ENCODE assay signal across 8 cellular contexts in the genomic region with DNA sequence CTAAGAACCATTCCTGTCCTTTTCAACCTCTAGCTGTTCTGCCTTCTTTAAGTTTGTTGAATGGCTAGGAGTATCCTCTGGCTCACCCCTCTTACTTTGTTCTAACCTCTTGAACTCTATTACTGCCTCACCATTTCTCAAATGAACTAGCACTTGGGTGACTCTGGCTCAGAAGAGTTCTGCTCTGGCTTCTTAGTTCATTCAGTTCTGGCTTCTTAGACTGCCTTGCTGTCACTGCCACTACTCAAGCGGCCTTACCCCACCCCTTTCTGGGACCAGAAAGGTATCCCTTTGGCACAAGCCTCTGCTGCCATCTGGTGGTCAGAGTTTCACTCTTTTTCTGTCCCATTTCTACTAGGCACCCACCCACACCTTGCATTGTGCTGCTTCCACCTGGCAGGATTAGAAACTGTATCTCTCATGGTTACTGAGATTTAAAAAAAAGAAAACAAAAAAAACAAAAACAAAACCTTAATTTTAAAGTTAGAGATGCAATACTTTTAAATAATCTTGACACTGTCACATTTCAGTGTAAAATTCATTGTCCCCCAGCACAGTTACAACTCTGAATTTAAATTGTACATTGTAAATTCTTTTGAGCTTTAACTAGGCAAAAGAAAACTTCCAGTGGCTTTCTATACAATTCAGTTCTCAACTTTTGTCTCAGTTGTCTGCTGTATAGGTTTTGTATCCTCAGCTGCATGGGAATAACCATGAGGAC. TPM values are rescaled to one million over a fixed set of nuclear protein-coding genes. Genes with fewer than 3 reads are reported as not detected.
A peak's percentile ranks its signal among the peaks of the same experiment; 100 is the strongest.
DNase-seq lines count a peak whose midpoint lies in the region; ATAC-seq and TF ChIP-seq lines count a peak whose summit lies in the region.

No MANE protein-coding gene starts in this region.

- H3K36me3 ChIP-seq in right lobe of liver = no peaks in the 10 kb centered on the region

- H3K4me1 ChIP-seq in right lobe of liver = no peaks in the 10 kb centered on the region

- intact Hi-C loops in activated CD4-positive, alpha-beta T cell treated with anti-CD3 and anti-CD28 coated beads, Interleukin-2, amount 10 ng/mL, durations not matched to agents 24 days and 14 days (cut with micrococcal nuclease) = loop anchor here (1.0 kb wide), 2 partner anchors 458 to 463 kb away; no protein-coding TSS in a partner anchor
- intact Hi-C loops in dendritic cell treated with granulocyte-macrophage colony-stimulating factor and Interleukin-4, amounts not matched to agents 40 ng/mL and 50 ng/mL, for 4 days (cut with micrococcal nuclease) = loop anchor here (1.0 to 10.0 kb wide), 6 partner anchors 101 to 463 kb away; a partner anchor contains a TSS
- intact Hi-C loops in right lobe of liver (cut with DNase I) = loop anchor here in 1 of 2 donors (5.0 kb wide), 1 partner anchor 463 kb away; no protein-coding TSS in a partner anchor

- TF ChIP-seq CTCF in right lobe of liver (IDR thresholded peaks at IDR 0.05) = peak; percentile 75 to 80 (median 77)

- no peak for TF ChIP-seq POLR2A in right lobe of liver (IDR thresholded peaks at IDR 0.05)

- peaks cover 14% of the 10 kb centered on the region for H3K27me3 Mint-ChIP-seq in activated CD4-positive, alpha-beta T cell treated with anti-CD3 and anti-CD28 coated beads, Interleukin-2, amount 10 ng/mL, durations not matched to agents 24 days and 14 days
- H3K27me3 Mint-ChIP-seq in dendritic cell treated with granulocyte-macrophage colony-stimulating factor and Interleukin-4, amounts not matched to agents 40 ng/mL and 50 ng/mL, for 4 days = no peaks in the 10 kb centered on the region

- H3K9me3 ChIP-seq in right lobe of liver = no peaks in the 10 kb centered on the region

- no peaks in the 10 kb centered on the region for H3K36me3 Mint-ChIP-seq in activated CD4-positive, alpha-beta T cell treated with anti-CD3 and anti-CD28 coated beads, Interleukin-2, amount 10 ng/mL, durations not matched to agents 24 days and 14 days (ENCODE audit: low read depth)
- peaks cover 44% of the 10 kb centered on the region for H3K36me3 Mint-ChIP-seq in dendritic cell treated with granulocyte-macrophage colony-stimulating factor and Interleukin-4, amounts not matched to agents 40 ng/mL and 50 ng/mL, for 4 days (ENCODE audit: low read depth)

- peaks cover 2% of the 10 kb centered on the region for H3K4me1 Mint-ChIP-seq in activated CD4-positive, alpha-beta T cell treated with anti-CD3 and anti-CD28 coated beads, Interleukin-2, amount 10 ng/mL, durations not matched to agents 24 days and 14 days
- peaks cover 22% of the 10 kb centered on the region for H3K4me1 Mint-ChIP-seq in dendritic cell treated with granulocyte-macrophage colony-stimulating factor and Interleukin-4, amounts not matched to agents 40 ng/mL and 50 ng/mL, for 4 days (ENCODE audit: low read depth)

- no peaks in the 10 kb centered on the region for H3K27me3 ChIP-seq in right lobe of liver

- WGBS in right lobe of liver (ENCODE audit: insufficient coverage, low coverage, low lambda C conversion rate, missing lambda C conversion rate) = 18% methylated on average over 1 of the region's 1 CpG

- no peak overlapping the region for H3K27ac Mint-ChIP-seq in activated CD4-positive, alpha-beta T cell treated with anti-CD3 and anti-CD28 coated beads, Interleukin-2, amount 10 ng/mL, durations not matched to agents 24 days and 14 days
- H3K27ac Mint-ChIP-seq in dendritic cell treated with granulocyte-macrophage colony-stimulating factor and Interleukin-4, amounts not matched to agents 40 ng/mL and 50 ng/mL, for 4 days = peak overlapping the region; percentile 88

- ATAC-seq in GM19397 (IDR thresholded peaks at IDR 0.05; ENCODE audit: unreplicated experiment) (peak; percentile 90), HG03469 (IDR thresholded peaks at IDR 0.05; ENCODE audit: unreplicated experiment) (peak; percentile 87), right lobe of liver (peak; percentile 82 to 92 (median 91))

- no peaks in the 10 kb centered on the region for H3K9me3 Mint-ChIP-seq in activated CD4-positive, alpha-beta T cell treated with anti-CD3 and anti-CD28 coated beads, Interleukin-2, amount 10 ng/mL, durations not matched to agents 24 days and 14 days
- peaks cover 37% of the 10 kb centered on the region for H3K9me3 Mint-ChIP-seq in dendritic cell treated with granulocyte-macrophage colony-stimulating factor and Interleukin-4, amounts not matched to agents 40 ng/mL and 50 ng/mL, for 4 days

- no peak overlapping the region for H3K4me3 ChIP-seq in right lobe of liver

- H3K27ac ChIP-seq in right lobe of liver = no peak overlapping the region

- DNase-seq in CD1c-positive myeloid dendritic cell (ENCODE audit: extremely low spot score) (peak; percentile 89), NCI-H526 (lab: John Stamatoyannopoulos, UW) (peak; percentile 40 to 83), right lobe of liver (peak; percentile 62 to 78 (median 65))
- DNase-seq in activated CD4-positive, alpha-beta T cell treated with anti-CD3 and anti-CD28 coated beads, Interleukin-2, amount 10 ng/mL, durations not matched to agents 24 days and 14 days = peak; percentile 92
- peak; percentile 27 for DNase-seq in stimulated activated CD8-positive, alpha-beta memory T cell treated with anti-CD3 and anti-CD28 coated beads, Interleukin-12 subunit alpha, Interleukin-12 subunit beta, amount 100 ng/mL, for 1 hour (ENCODE audit: low read depth)

- no peak overlapping the region for H3K4me3 Mint-ChIP-seq in activated CD4-positive, alpha-beta T cell treated with anti-CD3 and anti-CD28 coated beads, Interleukin-2, amount 10 ng/mL, durations not matched to agents 24 days and 14 days
- H3K4me3 Mint-ChIP-seq in dendritic cell treated with granulocyte-macrophage colony-stimulating factor and Interleukin-4, amounts not matched to agents 40 ng/mL and 50 ng/mL, for 4 days = no peak overlapping the region

RNA-seq across cellular contexts. Expression of a gene that starts 6.9 kb away (rescaled TPM):
- total RNA-seq in activated CD4-positive, alpha-beta T cell treated with anti-CD3 and anti-CD28 coated beads, Interleukin-2, amount 10 ng/mL, durations not matched to agents 24 days and 14 days = 0.24 and 0.37 TPM in 2 replicates
- 1 to 10 TPM; 1.7 to 4.0 (median 2.0) TPM for total RNA-seq in right lobe of liver

Comparison
In these comparisons a context has a peak if more than half of its experiments do, and no peak if none do; other contexts are left out.
1. DNase-seq: peak in every context shown above with its lines; median percentile 92 in activated CD4-positive, alpha-beta T cell treated with anti-CD3 and anti-CD28 coated beads, Interleukin-2, amount 10 ng/mL, durations not matched to agents 24 days and 14 days; 89 in CD1c-positive myeloid dendritic cell; 65 in right lobe of liver; 62 in NCI-H526; 27 in stimulated activated CD8-positive, alpha-beta memory T cell treated with anti-CD3 and anti-CD28 coated beads, Interleukin-12 subunit alpha, Interleukin-12 subunit beta, amount 100 ng/mL, for 1 hour.